Comparison of ENCODE assay signal across 2 cellular contexts in genomic region chr5:141850786-141851185, GRCh38.
TF ChIP-seq lines count a peak whose summit lies in the region.

No MANE protein-coding gene starts in this region.

TF ChIP-seq in SK-N-SH, 30 proteins besides CTCF, POLR2A, EP300 and RAD21 (continued from another document):
- TF ChIP-seq REST (IDR thresholded peaks at IDR 0.05; ENCODE audit: low read depth, low read length) (no peak), TEAD4 (IDR thresholded peaks at IDR 0.05; ENCODE audit: borderline replicate concordance, insufficient read depth) (no peak), FOSL2 (IDR thresholded peaks at IDR 0.05; ENCODE audit: borderline replicate concordance, low read depth) (no peak), FOXJ3 (CRISPR knock-in tag; IDR thresholded peaks at IDR 0.05) (no peak), TCF12 (IDR thresholded peaks at IDR 0.05) (no peak), POLR2AphosphoS5 (IDR thresholded peaks at IDR 0.05; ENCODE audit: low read depth, low read length) (no peak), RCOR1 (IDR thresholded peaks at IDR 0.05; ENCODE audit: low read length) (no peak), GATA2 (CRISPR knock-in tag; IDR thresholded peaks at IDR 0.05) (no peak), ELF1 (IDR thresholded peaks at IDR 0.05) (no peak), RXRA (IDR thresholded peaks at IDR 0.05; ENCODE audit: borderline replicate concordance, low read depth) (no peak), EZH2phosphoT487 (IDR thresholded peaks at IDR 0.05; ENCODE audit: borderline replicate concordance, low read depth) (no peak), NFIC (IDR thresholded peaks at IDR 0.05; ENCODE audit: borderline replicate concordance) (no peak)

TF ChIP-seq in SK-N-SH treated with all-trans-retinoic acid at 6 μM for 48 hours, 23 proteins besides CTCF, POLR2A, EP300 and RAD21 (continued from another document):
- TF ChIP-seq CSRNP3 (CRISPR knock-in tag; IDR thresholded peaks at IDR 0.05): no peak
- TF ChIP-seq ZNF565 (CRISPR knock-in tag; conservative IDR thresholded peaks at IDR 0.05; ENCODE audit: low read depth): no peak
- no peak for TF ChIP-seq CREB5 (CRISPR knock-in tag; IDR thresholded peaks at IDR 0.05; ENCODE audit: low read depth)
- no peak for TF ChIP-seq ESRRG (CRISPR knock-in tag; IDR thresholded peaks at IDR 0.05)
- TF ChIP-seq OSR1 (CRISPR knock-in tag; IDR thresholded peaks at IDR 0.05): no peak
- TF ChIP-seq TSHZ2 (CRISPR knock-in tag; IDR thresholded peaks at IDR 0.05): no peak
TF ChIP-seq in SK-N-SH treated with all-trans-retinoic acid at 6 μM for 48 hours: peak in this region for 0.
